In genomic region chr20:61918548-61918947, GRCh38 we compare ENCODE assay signal across 30 cellular contexts.
DNase-seq lines count a peak whose midpoint lies in the region; ATAC-seq, FAIRE-seq and TF ChIP-seq lines count a peak whose summit lies in the region.
"Had no signal": no experiment of that assay in that cellular context is flagged by ENCODE, and none has a peak within 500 bp of the region (broad histone marks: within the 10 kb centered on the region; RNA-seq: fewer than 3 reads in every experiment).

No MANE protein-coding gene starts in this region.

- peaks cover 0 to 2% (median 0%) of the 10 kb centered on the region in 11 donors for H3K9me3 Mint-ChIP-seq in naive thymus-derived CD4-positive, alpha-beta T cell
- H3K9me3 Mint-ChIP-seq: activated naive CD8-positive, alpha-beta T cell treated with anti-CD3 and anti-CD28 coated beads, Interleukin-2, amount 50 U/mL, for 24 hours; stimulated activated memory B cell treated with anti-CD40 and anti-IgM and Interleukin-4, amounts not matched to agents 10 μg/mL and 1 μg/mL and 100 μg/mL, for 72 hours; T-helper 2 cell treated with Interferon-gamma antibody and Interleukin-4, amounts not matched to agents 5 μg/mL and 100 μg/mL, for 36 hours had no signal

- H2AFZ ChIP-seq in K562 (ENCODE audit: low read depth, low read length) (no peak overlapping the region), neuronal stem cell (ENCODE audit: low read length) (no peak overlapping the region)

- no peak overlapping the region for H4K91ac ChIP-seq in neuronal stem cell (ENCODE audit: low read depth, low read length, poor library complexity)

- POLR2A ChIA-PET in K562 (lab: Yijun Ruan, JAX): no interaction called here
- POLR2A ChIA-PET in naive thymus-derived CD4-positive, alpha-beta T cell (lab: Charles Lee): no interaction called here

- no peaks in the 10 kb centered on the region for H3K79me2 ChIP-seq in K562 (ENCODE audit: control insufficient read depth, insufficient read depth, low read length)

- H3K27ac ChIP-seq in K562 (ENCODE audit: extremely low read depth, low read depth, low read length): no peak overlapping the region
- H3K27ac ChIP-seq in neuronal stem cell (replicated peaks; ENCODE audit: low read length): no peak overlapping the region
- H3K27ac ChIP-seq in naive thymus-derived CD4-positive, alpha-beta T cell (ENCODE audit: low read depth, low read length): no peak overlapping the region
- H3K27ac ChIP-seq: body of pancreas, esophagus muscularis mucosa, gastrocnemius medialis, neutrophil, psoas muscle, suprapubic skin had no signal

- TF ChIP-seq POLR2A in K562 (conservative IDR thresholded peaks at IDR 0.05): no peak

- 0 out of 3 replicates have a peak, but pooled peaks have one; percentile 8 for TF ChIP-seq CTCF in GM12872 (IDR thresholded peaks at IDR 0.05; ENCODE audit: insufficient read depth, low read depth, low read length)
- TF ChIP-seq CTCF in LNCAP (IDR thresholded peaks at IDR 0.05): peak; percentile 43; the same call in 1 of the 2 replicates
- peak; percentile 18 to 72 (median 48); a peak in 5 of 6 replicates for TF ChIP-seq CTCF in K562 (IDR thresholded peaks at IDR 0.05 in 2 of 3, conservative IDR thresholded peaks at IDR 0.05 in 1 of 3; ENCODE audit: insufficient read depth in 2 of 3, low read depth in 1 of 3, low read length in 3 of 3)

- H3K36me3 ChIP-seq in K562 (ENCODE audit: control insufficient read depth, insufficient read depth, low read length) (no peaks in the 10 kb centered on the region; the same call in 2 of the 3 replicates), neuronal stem cell (replicated peaks in 1 of 2; ENCODE audit: control insufficient read depth in 2 of 2, insufficient read depth in 2 of 2, low read length in 2 of 2) (peaks cover 0 to 7% of the 10 kb centered on the region in 2 donors)
- H3K36me3 ChIP-seq in naive thymus-derived CD4-positive, alpha-beta T cell (ENCODE audit: control insufficient read depth in 2 of 3, insufficient read depth in 3 of 3, low read length in 3 of 3): no peaks in the 10 kb centered on the region
- H3K36me3 ChIP-seq: esophagus muscularis mucosa, gastrocnemius medialis, neutrophil, suprapubic skin had no signal

- peaks cover 6 to 11% of the 10 kb centered on the region in 2 experiments; a peak in 4 of 5 replicates for H3K4me1 ChIP-seq in K562 (replicated peaks in 1 of 2; ENCODE audit: control insufficient read depth in 2 of 2, insufficient read depth in 2 of 2, low read length in 2 of 2)
- peaks cover 0 to 1% of the 10 kb centered on the region in 2 donors for H3K4me1 ChIP-seq in neuronal stem cell (ENCODE audit: control insufficient read depth in 2 of 2, insufficient read depth in 1 of 2, low read depth in 1 of 2, low read length in 2 of 2)
- H3K4me1 ChIP-seq in naive thymus-derived CD4-positive, alpha-beta T cell (ENCODE audit: control insufficient read depth in 2 of 2, insufficient read depth in 2 of 2, low read length in 2 of 2): no peaks in the 10 kb centered on the region
- H3K4me1 ChIP-seq: body of pancreas, esophagus muscularis mucosa, gastrocnemius medialis, psoas muscle, suprapubic skin had no signal

- H3K27me3 Mint-ChIP-seq in naive thymus-derived CD4-positive, alpha-beta T cell: peaks cover 0 to 28% (median 6%) of the 10 kb centered on the region in 5 donors
- H3K27me3 Mint-ChIP-seq: activated naive CD8-positive, alpha-beta T cell treated with anti-CD3 and anti-CD28 coated beads, Interleukin-2, amount 50 U/mL, for 24 hours had no signal

- H3K4me2 ChIP-seq in K562 (ENCODE audit: insufficient read depth, low read length) (no peak overlapping the region), neuronal stem cell (ENCODE audit: insufficient read depth, low read length, poor library complexity, severe bottlenecking) (no peak overlapping the region)

- no peak overlapping the region for H4K8ac ChIP-seq in neuronal stem cell (ENCODE audit: low read depth, low read length)

- peak; percentile 76 for ATAC-seq in K562
- no peak for ATAC-seq in naive thymus-derived CD4-positive, alpha-beta T cell
- ATAC-seq: activated naive CD8-positive, alpha-beta T cell treated with anti-CD3 and anti-CD28 coated beads, Interleukin-2, amount 50 U/mL, for 24 hours; body of pancreas; gastrocnemius medialis; mucosa of descending colon; stimulated activated memory B cell treated with anti-CD40 and anti-IgM and Interleukin-4, amounts not matched to agents 10 μg/mL and 1 μg/mL and 100 μg/mL, for 72 hours had no signal

- H2BK5ac ChIP-seq in neuronal stem cell (ENCODE audit: low read length): no peak overlapping the region

- peak overlapping the region; percentile 81 for H3K18ac ChIP-seq in neuronal stem cell (ENCODE audit: low read length)

- H2BK12ac ChIP-seq in neuronal stem cell (ENCODE audit: low read length): peak overlapping the region; percentile 46

- H3K9me3 ChIP-seq in K562 (replicated peaks; ENCODE audit: control insufficient read depth, insufficient read depth, low read depth, low read length) (peaks cover 6% of the 10 kb centered on the region; the same call in 1 of the 2 replicates), neuronal stem cell (replicated peaks in 1 of 2; ENCODE audit: control insufficient read depth in 2 of 2, insufficient read depth in 1 of 2, low read depth in 1 of 2, low read length in 2 of 2) (peaks cover 0 to 7% of the 10 kb centered on the region in 2 donors)
- H3K9me3 ChIP-seq in naive thymus-derived CD4-positive, alpha-beta T cell (ENCODE audit: control insufficient read depth in 2 of 3, low read length in 3 of 3): no peaks in the 10 kb centered on the region
- H3K9me3 ChIP-seq: body of pancreas, esophagus muscularis mucosa, gastrocnemius medialis, mucosa of descending colon, psoas muscle, suprapubic skin had no signal

- no peaks in the 10 kb centered on the region for H3K9me1 ChIP-seq in K562 (ENCODE audit: control insufficient read depth, insufficient read depth, low read length)

- CTCF ChIA-PET in K562 (lab: Yijun Ruan, JAX; ENCODE audit: low intra/inter-chr PET ratio): no interaction called here
- CTCF ChIA-PET in naive thymus-derived CD4-positive, alpha-beta T cell (lab: Charles Lee): no interaction called here

- peaks cover 12% of the 10 kb centered on the region; the same call in 1 of the 2 replicates for H4K20me1 ChIP-seq in K562 (replicated peaks; ENCODE audit: control insufficient read depth, insufficient read depth, low read length)

- H3K4ac ChIP-seq in neuronal stem cell (ENCODE audit: low read length): no peak overlapping the region

- H3K4me3 Mint-ChIP-seq in naive thymus-derived CD4-positive, alpha-beta T cell: no peak overlapping the region
- H3K4me3 Mint-ChIP-seq: activated naive CD8-positive, alpha-beta T cell treated with anti-CD3 and anti-CD28 coated beads, Interleukin-2, amount 50 U/mL, for 24 hours; stimulated activated memory B cell treated with anti-CD40 and anti-IgM and Interleukin-4, amounts not matched to agents 10 μg/mL and 1 μg/mL and 100 μg/mL, for 72 hours; T-helper 2 cell treated with Interferon-gamma antibody and Interleukin-4, amounts not matched to agents 5 μg/mL and 100 μg/mL, for 36 hours had no signal

- BruUV-seq in K562 (replicated peaks; lab: Mats Ljungman, UMichigan): no TSS peak

- H3K4me3 ChIP-seq in K562 (no peak overlapping the region), neuronal stem cell (ENCODE audit: low read length in 2 of 2) (no peak overlapping the region)
- H3K4me3 ChIP-seq in naive thymus-derived CD4-positive, alpha-beta T cell (ENCODE audit: low read length): no peak overlapping the region
- H3K4me3 ChIP-seq: body of pancreas, esophagus muscularis mucosa, gastrocnemius medialis, mucosa of descending colon, psoas muscle, suprapubic skin had no signal

- H2AK5ac ChIP-seq in neuronal stem cell (ENCODE audit: low read depth, low read length): peak overlapping the region; percentile 74

- no peak overlapping the region for H2BK120ac ChIP-seq in neuronal stem cell (ENCODE audit: low read depth, low read length)

- WGBS in K562 (ENCODE audit: insufficient coverage, low coverage, missing lambda C conversion rate): 7% methylated on average over 12 of the region's 12 CpGs
- no CpG with 5 or more reads among the region's 12 CpGs for WGBS in neuronal stem cell (ENCODE audit: extremely low coverage in 2 of 2, insufficient read length in 2 of 2, insufficient replicate concordance in 1 of 2), 2 donors

- no peak overlapping the region for H3K9ac ChIP-seq in K562 (ENCODE audit: insufficient read depth in 1 of 2, low read depth in 2 of 2, low read length in 2 of 2)
- H3K9ac ChIP-seq in neuronal stem cell (ENCODE audit: low read depth, low read length, poor library complexity): no peak overlapping the region

- no peak for FAIRE-seq in K562 (lab: Jason Lieb, UNC)

- H3K27me3 ChIP-seq in K562 (ENCODE audit: control insufficient read depth in 2 of 2, insufficient read depth in 2 of 2, low read length in 2 of 2) (peaks cover 5 to 69% of the 10 kb centered on the region in 2 experiments; a peak in 4 of 5 replicates), neuronal stem cell (ENCODE audit: control insufficient read depth in 3 of 3, insufficient read depth in 3 of 3, low read depth in 1 of 3, low read length in 3 of 3) (peaks cover 0 to 5% (median 0%) of the 10 kb centered on the region in 3 experiments)
- H3K27me3 ChIP-seq in naive thymus-derived CD4-positive, alpha-beta T cell (ENCODE audit: control insufficient read depth in 2 of 2, insufficient read depth in 2 of 2, low read length in 2 of 2): no peaks in the 10 kb centered on the region
- H3K27me3 ChIP-seq: body of pancreas, gastrocnemius medialis, neutrophil had no signal

- H3K4me1 Mint-ChIP-seq in naive thymus-derived CD4-positive, alpha-beta T cell: peaks cover 0 to 3% (median 0%) of the 10 kb centered on the region in 7 donors
- H3K4me1 Mint-ChIP-seq: activated naive CD8-positive, alpha-beta T cell treated with anti-CD3 and anti-CD28 coated beads, Interleukin-2, amount 50 U/mL, for 24 hours had no signal

- no peak overlapping the region for H3K27ac Mint-ChIP-seq in naive thymus-derived CD4-positive, alpha-beta T cell
- H3K27ac Mint-ChIP-seq: activated naive CD8-positive, alpha-beta T cell treated with anti-CD3 and anti-CD28 coated beads, Interleukin-2, amount 50 U/mL, for 24 hours; stimulated activated memory B cell treated with anti-CD40 and anti-IgM and Interleukin-4, amounts not matched to agents 10 μg/mL and 1 μg/mL and 100 μg/mL, for 72 hours; T-helper 2 cell treated with Interferon-gamma antibody and Interleukin-4, amounts not matched to agents 5 μg/mL and 100 μg/mL, for 36 hours had no signal

- TF ChIP-seq RAD21 in K562 (CRISPR knock-in tag; conservative IDR thresholded peaks at IDR 0.05 in 1 of 2, IDR thresholded peaks at IDR 0.05 in 1 of 2): no peak

- intact Hi-C loops in K562 (cut with micrococcal nuclease): no loop called here
- intact Hi-C loops in naive thymus-derived CD4-positive, alpha-beta T cell (cut with micrococcal nuclease): no loop called here

- no peaks in the 10 kb centered on the region for H3K36me3 Mint-ChIP-seq in naive thymus-derived CD4-positive, alpha-beta T cell
- H3K36me3 Mint-ChIP-seq: stimulated activated memory B cell treated with anti-CD40 and anti-IgM and Interleukin-4, amounts not matched to agents 10 μg/mL and 1 μg/mL and 100 μg/mL, for 72 hours had no signal

- H3K79me1 ChIP-seq in neuronal stem cell (ENCODE audit: low read depth, low read length): peaks cover 1% of the 10 kb centered on the region

- no peak for TF ChIP-seq EP300 in K562 (IDR thresholded peaks at IDR 0.05; ENCODE audit: low read length)

- H3K14ac ChIP-seq in neuronal stem cell (ENCODE audit: low read length): peak overlapping the region; percentile 23

- H3K23ac ChIP-seq in neuronal stem cell (ENCODE audit: low read depth, low read length, poor library complexity): peak overlapping the region; percentile 40

- in situ Hi-C loops in K562 (cut with MboI): no loop called here

- no peak for DNase-seq in K562 (ENCODE audit: extremely low read depth in 1 of 4, low spot score in 3 of 4)
- no peak for DNase-seq in neuronal stem cell (ENCODE audit: low spot score)
- DNase-seq in NCI-H510A (lab: John Stamatoyannopoulos, UW): no peak
- no peak for DNase-seq in naive thymus-derived CD4-positive, alpha-beta T cell
- DNase-seq in stimulated activated CD4-positive, alpha-beta T cell treated with anti-CD3 and anti-CD28 coated beads, Interleukin-2, amount 100 ng/mL, for 48 hours: no peak
- DNase-seq: activated CD4-positive, alpha-beta T cell treated with anti-CD3 and anti-CD28 coated beads, Interleukin-2, amount 50 U/mL, for 48 hours; activated CD4-positive, CD25-positive, alpha-beta regulatory T cell; activated effector memory CD4-positive, alpha-beta T cell treated with Interleukin-2 at 50 U/mL for 16 hours; activated naive CD8-positive, alpha-beta T cell treated with anti-CD3 and anti-CD28 coated beads, Interleukin-2, amount 50 U/mL, for 24 hours; body of pancreas; DMS53; effector memory CD4-positive, alpha-beta T cell; gastrocnemius medialis; GOT3; hippocampal formation; islet precursor cell; KBM-7; mucosa of descending colon; NCI-H1092; NCI-H1930; NCI-H446; psoas muscle; stimulated activated CD4-positive, alpha-beta T cell treated with anti-CD3 and anti-CD28 coated beads, Interleukin-2, amount 100 ng/mL, for 24 hours had no signal

- no peak overlapping the region for H2BK15ac ChIP-seq in neuronal stem cell (ENCODE audit: low read length)
